11 cellular contexts compared by ENCODE assay signal in genomic region chr5:89421035-89421434, GRCh38.
DNase-seq lines count a peak whose midpoint lies in the region; ATAC-seq and TF ChIP-seq lines count a peak whose summit lies in the region.
"Had no signal": no experiment of that assay in that cellular context is flagged by ENCODE, and none has a peak within 500 bp of the region (broad histone marks: within the 10 kb centered on the region; RNA-seq: fewer than 3 reads in every experiment).

No MANE protein-coding gene starts in this region.

- H3K27me3 ChIP-seq in MM.1S (replicated peaks; ENCODE audit: insufficient read depth, low read length) = no peaks in the 10 kb centered on the region
- H3K27me3 ChIP-seq: sigmoid colon had no signal

- H3K9ac ChIP-seq in MM.1S (ENCODE audit: low read length) = no peak overlapping the region

- intact Hi-C loops in OCI-LY7 (cut with micrococcal nuclease; ENCODE audit: unreplicated experiment) = no loop called here

- H4K20me1 ChIP-seq in MM.1S (ENCODE audit: insufficient read depth, low read length) (no peaks in the 10 kb centered on the region), OCI-LY7 (ENCODE audit: insufficient read depth, low read length) (no peaks in the 10 kb centered on the region)

- peak; percentile 59 for DNase-seq in MM.1S
- peak; percentile 64 for DNase-seq in choroid plexus epithelial cell (ENCODE audit: low read depth)
- DNase-seq in retinal pigment epithelial cell (ENCODE audit: low read depth) = peak; percentile 73
- DNase-seq in SHP77 (lab: John Stamatoyannopoulos, UW) = no peak
- no peak for DNase-seq in NCI-H2196 (lab: John Stamatoyannopoulos, UW; ENCODE audit: unreplicated experiment)
- DNase-seq in OCI-LY7 (ENCODE audit: low spot score) = no peak
- DNase-seq: activated CD8-positive, alpha-beta memory T cell treated with anti-CD3 and anti-CD28 coated beads, Interleukin-2, amount 10 ng/mL, durations not matched to agents 7 days and 5 days; sigmoid colon; stimulated activated naive CD8-positive, alpha-beta T cell treated with anti-CD3 and anti-CD28 coated beads, Interleukin-15, amount 100 ng/mL, for 72 hours had no signal

- TF ChIP-seq CTCF in MM.1S (IDR thresholded peaks at IDR 0.05; ENCODE audit: low read length) (no peak), choroid plexus epithelial cell (conservative IDR thresholded peaks at IDR 0.05; ENCODE audit: low read depth, low read length) (no peak), retinal pigment epithelial cell (conservative IDR thresholded peaks at IDR 0.05; ENCODE audit: low read depth, low read length) (no peak), OCI-LY7 (conservative IDR thresholded peaks at IDR 0.05; ENCODE audit: low read length) (no peak)

- H3F3A ChIP-seq in MM.1S (ENCODE audit: insufficient read depth, low read length) = no peaks in the 10 kb centered on the region

- no peaks in the 10 kb centered on the region for H3K9me2 ChIP-seq in MM.1S (replicated peaks; ENCODE audit: insufficient read depth, low read length)
- no peaks in the 10 kb centered on the region for H3K9me2 ChIP-seq in OCI-LY7 (ENCODE audit: insufficient read depth, low read length)

- peak; percentile 39 for ATAC-seq in GM18867 (IDR thresholded peaks at IDR 0.05; ENCODE audit: unreplicated experiment)
- no peak for ATAC-seq in HG02973 (IDR thresholded peaks at IDR 0.05; ENCODE audit: unreplicated experiment)
- ATAC-seq: activated CD8-positive, alpha-beta memory T cell treated with anti-CD3 and anti-CD28 coated beads, Interleukin-2, amount 10 ng/mL, durations not matched to agents 7 days and 5 days; stimulated activated naive CD8-positive, alpha-beta T cell treated with anti-CD3 and anti-CD28 coated beads, Interleukin-15, amount 100 ng/mL, for 72 hours had no signal

- H2AFZ ChIP-seq in MM.1S (ENCODE audit: low read length) (peak overlapping the region; percentile 22; the same call in 1 of the 2 replicates), OCI-LY7 (ENCODE audit: low read length) (no peak overlapping the region)

- H3K27ac ChIP-seq in MM.1S (ENCODE audit: low read length) (no peak overlapping the region), OCI-LY7 (ENCODE audit: low read depth, low read length, poor library complexity, severe bottlenecking) (no peak overlapping the region)
- H3K27ac ChIP-seq: sigmoid colon had no signal

- no peaks in the 10 kb centered on the region for H3K9me3 ChIP-seq in MM.1S (replicated peaks; ENCODE audit: insufficient read depth, low read length)
- no peaks in the 10 kb centered on the region for H3K9me3 ChIP-seq in OCI-LY7 (ENCODE audit: low read length)

- H3K4me1 ChIP-seq in MM.1S (ENCODE audit: low read length) (peaks cover 11% of the 10 kb centered on the region), OCI-LY7 (ENCODE audit: insufficient read depth, low read length, poor library complexity, severe bottlenecking) (no peaks in the 10 kb centered on the region)
- H3K4me1 ChIP-seq: sigmoid colon had no signal

- POLR2A ChIA-PET in OCI-LY7 (lab: Charles Lee) = no interaction called here

- H3K36me3 ChIP-seq in MM.1S (replicated peaks; ENCODE audit: insufficient read depth, low read length) = no peaks in the 10 kb centered on the region
- no peaks in the 10 kb centered on the region for H3K36me3 ChIP-seq in OCI-LY7 (ENCODE audit: insufficient read depth, low read length)
- H3K36me3 ChIP-seq: sigmoid colon had no signal

- H3K79me2 ChIP-seq in MM.1S (ENCODE audit: low read length) (no peaks in the 10 kb centered on the region), OCI-LY7 (ENCODE audit: insufficient read depth, low read depth, low read length) (no peaks in the 10 kb centered on the region)

- CTCF ChIA-PET in OCI-LY7 (lab: Charles Lee; ENCODE audit: unreplicated experiment) = no interaction called here

- H3K4me2 ChIP-seq in MM.1S (ENCODE audit: low read depth, low read length) (peak overlapping the region; percentile 44), OCI-LY7 (ENCODE audit: low read length) (no peak overlapping the region)

- BruUV-seq in OCI-LY7 (replicated peaks; lab: Mats Ljungman, UMichigan) = no TSS peak

- no peak overlapping the region for H3K4me3 ChIP-seq in MM.1S (ENCODE audit: low read length)
- no peak overlapping the region for H3K4me3 ChIP-seq in choroid plexus epithelial cell (ENCODE audit: low read depth, low read length)
- no peak overlapping the region for H3K4me3 ChIP-seq in retinal pigment epithelial cell (ENCODE audit: low read length)
- no peak overlapping the region for H3K4me3 ChIP-seq in OCI-LY7 (ENCODE audit: low read depth, low read length, poor library complexity, severe bottlenecking)
- H3K4me3 ChIP-seq: sigmoid colon had no signal

Comparison
In these comparisons a context has a peak if more than half of its experiments do, and no peak if none do; other contexts are left out.
1. DNase-seq: peak in MM.1S (single experiment), choroid plexus epithelial cell (single experiment) and retinal pigment epithelial cell (single experiment); none in SHP77 (0 of 2), NCI-H2196 (single experiment) and OCI-LY7 (single experiment).